Comparison of ENCODE assay signal across 28 cellular contexts in the genomic region with DNA sequence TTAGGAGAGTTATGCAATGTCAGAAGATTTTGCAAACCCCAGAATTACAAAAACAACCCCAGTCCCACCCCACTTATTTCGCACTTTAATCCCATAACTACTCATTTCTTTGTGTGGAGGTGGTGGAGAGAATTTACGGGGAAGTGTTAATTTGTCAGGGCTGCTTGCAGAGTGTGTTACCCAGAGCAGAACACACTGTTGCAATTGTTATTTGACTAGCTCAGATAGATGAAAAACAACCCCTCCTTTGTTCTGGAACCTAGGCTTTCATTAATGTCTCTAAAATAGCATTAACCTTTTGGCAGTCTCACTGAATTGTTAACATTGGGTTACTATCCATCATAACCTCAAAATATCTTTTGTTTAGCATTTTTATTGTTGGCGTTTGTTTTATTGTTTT.
"Had no signal": no experiment of that assay in that cellular context is flagged by ENCODE, and none has a peak within 500 bp of the region (broad histone marks: within the 10 kb centered on the region; RNA-seq: fewer than 3 reads in every experiment).

No MANE protein-coding gene starts in this region.

- H3K4me3 Mint-ChIP-seq: activated CD8-positive, alpha-beta T cell treated with anti-CD3 and anti-CD28 coated beads for 36 hours; activated naive CD4-positive, alpha-beta T cell treated with anti-CD3 and anti-CD28 coated beads for 36 hours had no signal

- H3K36me3 Mint-ChIP-seq: activated naive CD4-positive, alpha-beta T cell treated with anti-CD3 and anti-CD28 coated beads, Interleukin-2, amount 50 U/mL, for 72 hours had no signal

- ATAC-seq: activated CD8-positive, alpha-beta T cell treated with anti-CD3 and anti-CD28 coated beads for 36 hours; activated naive CD4-positive, alpha-beta T cell treated with anti-CD3 and anti-CD28 coated beads, Interleukin-2, amount 50 U/mL, for 72 hours; Panc1 had no signal

- DNase-seq: activated CD4-positive, alpha-beta T cell treated with anti-CD3 and anti-CD28 coated beads for 1 hour; activated CD4-positive, alpha-beta T cell treated with anti-CD3 and anti-CD28 coated beads for 48 hours; activated CD4-positive, CD25-positive, alpha-beta regulatory T cell; activated CD8-positive, alpha-beta T cell treated with anti-CD3 and anti-CD28 coated beads for 36 hours; activated gamma-delta T cell; activated naive CD4-positive, alpha-beta T cell treated with anti-CD3 and anti-CD28 coated beads for 36 hours; activated T-cell treated with anti-CD3 and anti-CD28 coated beads, Interleukin-2, amount 50 U/mL, for 1 hour; anterior cingulate cortex; brain microvascular endothelial cell; central memory CD4-positive, alpha-beta T cell; Karpas-422; KBM-7; NCI-H1105; NCI-H1417 treated with DMSO at 0.1 percent for 48 hours; NCI-H187 treated with DMSO at 0.1 percent for 48 hours; NCI-H2081; NCI-H226; NCI-H446 treated with DMSO at 0.1 percent for 48 hours; NCI-H524; SHP77; SW 1271; T-helper 1 cell; T-helper 2 cell; T-helper 9 cell; WERI-Rb-1 had no signal

- H3K9me3 Mint-ChIP-seq: activated CD8-positive, alpha-beta T cell treated with anti-CD3 and anti-CD28 coated beads for 36 hours; activated naive CD4-positive, alpha-beta T cell treated with anti-CD3 and anti-CD28 coated beads for 36 hours; activated naive CD4-positive, alpha-beta T cell treated with anti-CD3 and anti-CD28 coated beads, Interleukin-2, amount 50 U/mL, for 72 hours; activated T-helper 2 cell treated with anti-CD3 and anti-CD28 coated beads, Interferon-gamma antibody, Interleukin-2, Interleukin-4, amounts not matched to agents 10 μg/mL and 5 μg/mL and 100 μg/mL, durations not matched to agents 14 hours and 24 hours and 36 hours had no signal

- H3K27me3 Mint-ChIP-seq: activated CD8-positive, alpha-beta T cell treated with anti-CD3 and anti-CD28 coated beads for 36 hours had no signal

- H3K27ac Mint-ChIP-seq: activated CD8-positive, alpha-beta T cell treated with anti-CD3 and anti-CD28 coated beads for 36 hours; activated naive CD4-positive, alpha-beta T cell treated with anti-CD3 and anti-CD28 coated beads for 36 hours; activated naive CD4-positive, alpha-beta T cell treated with anti-CD3 and anti-CD28 coated beads, Interleukin-2, amount 50 U/mL, for 72 hours; activated T-helper 2 cell treated with anti-CD3 and anti-CD28 coated beads, Interferon-gamma antibody, Interleukin-2, Interleukin-4, amounts not matched to agents 10 μg/mL and 5 μg/mL and 100 μg/mL, durations not matched to agents 14 hours and 24 hours and 36 hours had no signal
